In the genomic region with DNA sequence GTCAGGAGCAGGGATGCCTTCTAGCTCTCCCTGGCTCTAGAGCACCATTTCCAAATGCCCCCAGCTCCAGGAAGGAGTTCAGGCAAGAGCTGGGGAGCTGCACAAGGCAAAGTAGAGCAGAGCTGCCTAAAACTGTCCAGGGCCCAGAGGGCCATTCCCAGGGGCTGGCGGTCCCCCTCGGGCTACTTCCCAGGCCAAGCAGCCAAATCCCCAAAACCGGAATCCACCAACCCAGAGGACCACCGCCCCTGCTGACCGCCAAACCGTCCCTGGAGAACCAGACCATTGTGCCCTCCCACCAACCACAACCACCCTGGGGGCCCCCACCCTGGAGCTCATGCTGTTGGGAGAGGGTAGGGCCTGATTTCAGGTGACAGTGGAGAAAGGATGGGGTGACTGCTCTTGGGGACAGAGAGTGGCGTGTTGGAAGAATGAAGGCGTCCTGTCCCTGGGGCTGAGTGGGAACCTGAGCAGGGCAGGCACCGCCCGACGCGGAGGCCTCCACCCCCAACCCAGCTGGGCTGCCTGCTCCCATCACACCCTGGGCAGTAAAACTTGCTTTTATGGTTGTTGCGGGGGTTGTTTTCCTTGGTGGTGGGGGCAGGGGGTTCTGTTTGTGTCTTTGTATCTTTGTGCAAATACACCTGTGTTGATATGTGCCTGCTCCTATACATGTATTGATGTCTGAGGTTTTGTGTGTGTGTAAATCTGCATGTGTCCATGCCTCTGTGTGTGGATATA, we compare ENCODE assay signal across 12 cellular contexts. TPM values are rescaled to one million over a fixed set of nuclear protein-coding genes. Genes with fewer than 3 reads are reported as not detected.
A peak's percentile ranks its signal among the peaks of the same experiment; 100 is the strongest.
DNase-seq lines count a peak whose midpoint lies in the region; ATAC-seq and TF ChIP-seq lines count a peak whose summit lies in the region.
"Had no signal": no experiment of that assay in that cellular context is flagged by ENCODE, and none has a peak within 500 bp of the region (broad histone marks: within the 10 kb centered on the region; RNA-seq: fewer than 3 reads in every experiment).

No MANE protein-coding gene starts in this region.

- H3K4me3 ChIP-seq in esophagus squamous epithelium (no peak overlapping the region), skin epidermis (no peak overlapping the region)

- no peaks in the 10 kb centered on the region for H3K36me3 ChIP-seq in esophagus squamous epithelium

- peaks cover 76 to 98% (median 84%) of the 10 kb centered on the region in 3 donors for H3K4me1 ChIP-seq in esophagus squamous epithelium

- TF ChIP-seq CTCF in esophagus squamous epithelium (IDR thresholded peaks at IDR 0.05) = no peak

- H3K9me3 ChIP-seq in esophagus squamous epithelium = no peaks in the 10 kb centered on the region

- ATAC-seq in GM21423 (IDR thresholded peaks at IDR 0.05; ENCODE audit: unreplicated experiment) = no peak

- intact Hi-C loops in esophagus squamous epithelium (cut with DNase I) = loop anchor here (10.0 kb wide), 1 partner anchor 348 kb away; a partner anchor contains a TSS

- no peaks in the 10 kb centered on the region for H3K27me3 ChIP-seq in esophagus squamous epithelium

- DNase-seq in NCI-H2107 treated with DMSO at 0.1 percent for 48 hours (lab: John Stamatoyannopoulos, UW; ENCODE audit: unreplicated experiment) = peak; percentile 18
- DNase-seq in NCI-H2107 (lab: John Stamatoyannopoulos, UW) = no peak
- peak; percentile 84 for DNase-seq in NCI-H748 (lab: John Stamatoyannopoulos, UW; ENCODE audit: unreplicated experiment)
- no peak for DNase-seq in esophagus squamous epithelium (lab: John Stamatoyannopoulos, UW)
- DNase-seq in medulla oblongata (ENCODE audit: extremely low spot score) = no peak
- no peak for DNase-seq in CD1c-positive myeloid dendritic cell (ENCODE audit: extremely low spot score)
- DNase-seq: activated naive CD4-positive, alpha-beta T cell; dorsolateral prefrontal cortex; head of caudate nucleus had no signal

- H3K27ac ChIP-seq in esophagus squamous epithelium = peak overlapping the region; percentile 93 to 99 (median 97)
- peak overlapping the region in 20 of 21 experiments; percentile 87 to 99 (median 94) for H3K27ac ChIP-seq in skin epidermis

- WGBS in esophagus squamous epithelium, 2 donors = 75 to 76% methylated on average over 7 to 11 of the region's 13 CpGs

- no peak for TF ChIP-seq POLR2A in esophagus squamous epithelium (IDR thresholded peaks at IDR 0.05)

RNA-seq across cellular contexts. Expression of a gene that starts 24.0 kb away (rescaled TPM):
- total RNA-seq in esophagus squamous epithelium = 100 to 1,000 TPM; 194 to 481 (median 307) TPM
- total RNA-seq: mucosa of gallbladder had no signal

RNA-seq across cellular contexts. Expression of a gene that starts 32.1 kb away (rescaled TPM):
- total RNA-seq in esophagus squamous epithelium = 10 to 100 TPM; 27.2 to 50.2 (median 38.2) TPM

RNA-seq across cellular contexts. Expression of a gene that starts 38.7 kb away (rescaled TPM):
- total RNA-seq in esophagus squamous epithelium = 1 to 10 TPM in 1 of 4 donors, not detected in 3; 1.8 TPM
- total RNA-seq: dorsolateral prefrontal cortex, mucosa of gallbladder had no signal

RNA-seq across cellular contexts. Expression of a gene that starts 58.9 kb away (rescaled TPM):
- total RNA-seq in esophagus squamous epithelium = over 10,000 TPM in 2 of 4 donors, 1,000 to 10,000 TPM in 2; 3,147 to 27,876 (median 8,563) TPM
- total RNA-seq: dorsolateral prefrontal cortex, mucosa of gallbladder had no signal

Comparison
In these comparisons a context has a peak if more than half of its experiments do, and no peak if none do; other contexts are left out.
1. DNase-seq: peak in NCI-H2107 treated with DMSO at 0.1 percent for 48 hours (single experiment) and NCI-H748 (single experiment); none in NCI-H2107 (single experiment), esophagus squamous epithelium (single experiment), medulla oblongata (single experiment) and CD1c-positive myeloid dendritic cell (single experiment).